ENCODE assay signal across 10 cellular contexts in the genomic region with DNA sequence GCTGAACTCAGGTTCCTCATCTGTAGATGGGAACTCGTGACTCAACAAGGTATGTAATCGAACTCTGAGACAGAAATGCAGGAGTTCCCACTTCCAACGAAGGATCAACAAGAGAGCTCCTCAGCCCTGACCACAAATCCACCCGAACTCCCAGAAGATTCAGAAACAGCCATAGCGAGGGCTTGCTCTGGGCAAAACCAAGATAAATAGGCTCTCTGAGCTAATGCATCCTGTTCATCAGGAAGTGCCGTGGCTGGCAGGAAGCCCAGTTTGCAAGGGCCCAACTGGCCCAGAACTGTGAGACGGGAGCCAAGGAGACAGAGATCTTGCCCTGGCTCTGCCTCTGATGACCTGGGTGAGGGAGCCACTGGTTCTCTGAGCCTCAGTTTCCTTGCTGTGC.
DNase-seq lines count a peak whose midpoint lies in the region; ATAC-seq, FAIRE-seq and TF ChIP-seq lines count a peak whose summit lies in the region.
"Had no signal": no experiment of that assay in that cellular context is flagged by ENCODE, and none has a peak within 500 bp of the region (broad histone marks: within the 10 kb centered on the region; RNA-seq: fewer than 3 reads in every experiment).

No MANE protein-coding gene starts in this region.

- H2BK5ac ChIP-seq in neuronal stem cell (ENCODE audit: low read length), result peak overlapping the region; percentile 62

- peak overlapping the region; percentile 11 for H3K18ac ChIP-seq in neuronal stem cell (ENCODE audit: low read length)

- H3K79me2 ChIP-seq in DND-41 (ENCODE audit: insufficient read depth, low read length), result no peaks in the 10 kb centered on the region
- H3K79me2 ChIP-seq: hepatocyte had no signal

- H3K14ac ChIP-seq in neuronal stem cell (ENCODE audit: low read length), result no peak overlapping the region

- no peak overlapping the region for H3K23ac ChIP-seq in neuronal stem cell (ENCODE audit: low read depth, low read length, poor library complexity)

- H3K4me2 ChIP-seq in DND-41 (ENCODE audit: insufficient read depth, low read length) (peak overlapping the region; percentile 35; the same call in 1 of the 2 replicates), neuronal stem cell (ENCODE audit: insufficient read depth, low read length, poor library complexity, severe bottlenecking) (no peak overlapping the region)
- H3K4me2 ChIP-seq: hepatocyte had no signal

- TF ChIP-seq CTCF in DND-41 (IDR thresholded peaks at IDR 0.05; ENCODE audit: borderline replicate concordance, extremely low read depth, low read length, poor library complexity, severe bottlenecking) (no peak), foreskin fibroblast (IDR thresholded peaks at IDR 0.05; ENCODE audit: low read depth, low read length) (no peak)

- H2BK15ac ChIP-seq in neuronal stem cell (ENCODE audit: low read length), result no peak overlapping the region

- no peak overlapping the region for H3K4me3 ChIP-seq in DND-41 (ENCODE audit: low read depth in 1 of 2, low read length in 2 of 2)
- H3K4me3 ChIP-seq in neuronal stem cell (ENCODE audit: low read length in 2 of 2), result no peak overlapping the region
- no peak overlapping the region for H3K4me3 ChIP-seq in foreskin fibroblast (ENCODE audit: low read depth in 1 of 2, low read length in 2 of 2)
- H3K4me3 ChIP-seq: hepatocyte had no signal

- peak; percentile 85 for DNase-seq in DND-41
- peak; percentile 58 for DNase-seq in MV-4-11 (lab: John Stamatoyannopoulos, UW)
- peak; percentile 23 for DNase-seq in cerebellum (ENCODE audit: low spot score)
- DNase-seq in neuronal stem cell (ENCODE audit: low spot score), result no peak
- no peak for DNase-seq in SW 1271 (lab: John Stamatoyannopoulos, UW)
- no peak for DNase-seq in foreskin fibroblast
- no peak for DNase-seq in GM19239 (ENCODE audit: insufficient read length, low spot score)

- no peak for FAIRE-seq in GM19239 (lab: Jason Lieb, UNC)
- FAIRE-seq: GM12892 had no signal

- no peak overlapping the region for H4K8ac ChIP-seq in neuronal stem cell (ENCODE audit: low read depth, low read length)

- H3K9me3 ChIP-seq in DND-41 (ENCODE audit: insufficient read depth, low read length, severe bottlenecking) (no peaks in the 10 kb centered on the region), neuronal stem cell (replicated peaks in 1 of 2; ENCODE audit: control insufficient read depth in 2 of 2, insufficient read depth in 1 of 2, low read depth in 1 of 2, low read length in 2 of 2) (no peaks in the 10 kb centered on the region)

- peak overlapping the region; percentile 85 for H3K27ac ChIP-seq in DND-41 (ENCODE audit: low read length)
- H3K27ac ChIP-seq in neuronal stem cell (replicated peaks; ENCODE audit: low read length), result no peak overlapping the region
- H3K27ac ChIP-seq: hepatocyte had no signal

- peak overlapping the region; percentile 45 for H4K91ac ChIP-seq in neuronal stem cell (ENCODE audit: low read depth, low read length, poor library complexity)

- peak; percentile 80 for ATAC-seq in DND-41 (ENCODE audit: insufficient read depth, low read depth)
- no peak for ATAC-seq in HG03442 (IDR thresholded peaks at IDR 0.05; ENCODE audit: unreplicated experiment)

- H2AFZ ChIP-seq in DND-41 (ENCODE audit: low read depth, low read length) (peak overlapping the region; percentile 18; the same call in 1 of the 2 replicates), neuronal stem cell (ENCODE audit: low read length) (no peak overlapping the region)
- H2AFZ ChIP-seq: hepatocyte had no signal

- H3K9ac ChIP-seq in DND-41 (ENCODE audit: low read depth, low read length) (peak overlapping the region; percentile 23; the same call in 1 of the 2 replicates), neuronal stem cell (ENCODE audit: low read depth, low read length, poor library complexity) (no peak overlapping the region)

- no CpG with 5 or more reads among the region's 7 CpGs for WGBS in neuronal stem cell (ENCODE audit: extremely low coverage in 2 of 2, insufficient read length in 2 of 2, insufficient replicate concordance in 1 of 2), 2 donors

- no peaks in the 10 kb centered on the region for H3K36me3 ChIP-seq in DND-41 (ENCODE audit: insufficient read depth, low read length)
- no peaks in the 10 kb centered on the region for H3K36me3 ChIP-seq in neuronal stem cell (replicated peaks in 1 of 2; ENCODE audit: control insufficient read depth in 2 of 2, insufficient read depth in 2 of 2, low read length in 2 of 2)

- no peaks in the 10 kb centered on the region for H3K79me1 ChIP-seq in neuronal stem cell (ENCODE audit: low read depth, low read length)

- H3K27me3 ChIP-seq in DND-41 (ENCODE audit: insufficient read depth, low read length, poor library complexity), result no peaks in the 10 kb centered on the region
- H3K27me3 ChIP-seq in neuronal stem cell (ENCODE audit: control insufficient read depth in 3 of 3, insufficient read depth in 3 of 3, low read depth in 1 of 3, low read length in 3 of 3), result no peaks in the 10 kb centered on the region

- H2BK120ac ChIP-seq in neuronal stem cell (ENCODE audit: low read depth, low read length), result no peak overlapping the region

- H3K4me1 ChIP-seq in DND-41 (ENCODE audit: insufficient read depth, low read length) (peaks cover 78% of the 10 kb centered on the region), neuronal stem cell (ENCODE audit: control insufficient read depth in 2 of 2, insufficient read depth in 1 of 2, low read depth in 1 of 2, low read length in 2 of 2) (peaks cover 5 to 7% of the 10 kb centered on the region in 2 donors)

- no peak overlapping the region for H2AK5ac ChIP-seq in neuronal stem cell (ENCODE audit: low read depth, low read length)

- H4K20me1 ChIP-seq in DND-41 (ENCODE audit: insufficient read depth, low read length), result no peaks in the 10 kb centered on the region

- H3K4ac ChIP-seq in neuronal stem cell (ENCODE audit: low read length), result no peak overlapping the region

- no peak overlapping the region for H2BK12ac ChIP-seq in neuronal stem cell (ENCODE audit: low read length)

Comparison
In these comparisons a context has a peak if more than half of its experiments do, and no peak if none do; other contexts are left out.
1. DNase-seq: peak in DND-41 (single experiment), MV-4-11 (single experiment) and cerebellum (single experiment); none in neuronal stem cell (single experiment), SW 1271 (0 of 2), foreskin fibroblast (0 of 2) and GM19239 (single experiment).